In the genomic region with DNA sequence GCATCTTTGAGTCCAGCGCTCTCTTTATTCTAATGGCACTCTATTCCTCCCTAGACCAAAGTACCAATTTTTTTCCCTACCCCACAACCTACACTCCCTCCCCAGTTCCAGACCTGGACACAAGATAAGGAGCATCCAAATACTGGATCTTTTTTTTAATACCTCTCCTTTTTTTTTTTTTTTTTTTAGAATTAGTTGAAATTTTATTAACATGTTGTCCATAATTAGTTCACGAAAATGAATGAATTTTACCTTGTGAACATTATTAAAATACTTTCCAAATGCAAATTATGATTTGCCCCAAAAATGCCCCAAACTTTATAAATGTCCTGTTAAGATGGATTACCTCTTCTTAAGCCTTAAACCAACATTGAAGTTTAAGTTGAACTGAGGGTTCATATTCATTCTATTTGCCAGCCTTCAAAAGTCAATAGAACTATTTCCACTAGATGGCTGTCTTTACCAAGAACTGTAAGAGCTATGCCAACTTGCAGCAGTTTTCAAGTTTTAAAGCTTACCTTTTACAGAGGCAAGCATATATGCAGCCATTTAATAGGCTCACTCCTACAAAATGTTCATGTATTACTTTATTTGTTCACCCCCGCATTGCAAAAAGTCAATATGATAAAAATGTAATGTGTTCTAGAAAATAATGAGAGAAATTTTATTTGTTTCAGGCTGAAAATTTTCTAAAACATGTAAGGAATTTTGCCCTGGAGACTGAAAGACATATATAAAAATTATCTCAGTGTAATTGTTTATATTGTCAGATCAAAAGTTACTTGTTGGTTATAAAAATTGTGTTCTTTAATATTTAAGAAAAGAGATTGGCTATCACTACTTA, we compare ENCODE assay signal across 1 cellular context.
TF ChIP-seq lines count a peak whose summit lies in the region.

No MANE protein-coding gene starts in this region.

TF ChIP-seq in K562, 482 proteins besides CTCF, POLR2A, EP300 and RAD21 (continued from another document):
- TF ChIP-seq, protein P1, sequence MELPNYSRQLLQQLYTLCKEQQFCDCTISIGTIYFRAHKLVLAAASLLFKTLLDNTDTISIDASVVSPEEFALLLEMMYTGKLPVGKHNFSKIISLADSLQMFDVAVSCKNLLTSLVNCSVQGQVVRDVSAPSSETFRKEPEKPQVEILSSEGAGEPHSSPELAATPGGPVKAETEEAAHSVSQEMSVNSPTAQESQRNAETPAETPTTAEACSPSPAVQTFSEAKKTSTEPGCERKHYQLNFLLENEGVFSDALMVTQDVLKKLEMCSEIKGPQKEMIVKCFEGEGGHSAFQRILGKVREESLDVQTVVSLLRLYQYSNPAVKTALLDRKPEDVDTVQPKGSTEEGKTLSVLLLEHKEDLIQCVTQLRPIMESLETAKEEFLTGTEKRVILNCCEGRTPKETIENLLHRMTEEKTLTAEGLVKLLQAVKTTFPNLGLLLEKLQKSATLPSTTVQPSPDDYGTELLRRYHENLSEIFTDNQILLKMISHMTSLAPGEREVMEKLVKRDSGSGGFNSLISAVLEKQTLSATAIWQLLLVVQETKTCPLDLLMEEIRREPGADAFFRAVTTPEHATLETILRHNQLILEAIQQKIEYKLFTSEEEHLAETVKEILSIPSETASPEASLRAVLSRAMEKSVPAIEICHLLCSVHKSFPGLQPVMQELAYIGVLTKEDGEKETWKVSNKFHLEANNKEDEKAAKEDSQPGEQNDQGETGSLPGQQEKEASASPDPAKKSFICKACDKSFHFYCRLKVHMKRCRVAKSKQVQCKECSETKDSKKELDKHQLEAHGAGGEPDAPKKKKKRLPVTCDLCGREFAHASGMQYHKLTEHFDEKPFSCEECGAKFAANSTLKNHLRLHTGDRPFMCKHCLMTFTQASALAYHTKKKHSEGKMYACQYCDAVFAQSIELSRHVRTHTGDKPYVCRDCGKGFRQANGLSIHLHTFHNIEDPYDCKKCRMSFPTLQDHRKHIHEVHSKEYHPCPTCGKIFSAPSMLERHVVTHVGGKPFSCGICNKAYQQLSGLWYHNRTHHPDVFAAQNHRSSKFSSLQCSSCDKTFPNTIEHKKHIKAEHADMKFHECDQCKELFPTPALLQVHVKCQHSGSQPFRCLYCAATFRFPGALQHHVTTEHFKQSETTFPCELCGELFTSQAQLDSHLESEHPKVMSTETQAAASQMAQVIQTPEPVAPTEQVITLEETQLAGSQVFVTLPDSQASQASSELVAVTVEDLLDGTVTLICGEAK (IDR thresholded peaks at IDR 0.05) = peak; percentile 54
- TF ChIP-seq, protein P1 (CRISPR knock-in tag; IDR thresholded peaks at IDR 0.05) = no peak
- TF ChIP-seq SMC3 (conservative IDR thresholded peaks at IDR 0.05; ENCODE audit: insufficient read depth, low read depth, low read length) = peak; percentile 51
- peak in 1 of 2 experiments; percentile 28; a peak in 1 of 4 replicates for TF ChIP-seq FOXA3 (CRISPR knock-in tag; conservative IDR thresholded peaks at IDR 0.05 in 1 of 2, IDR thresholded peaks at IDR 0.05 in 1 of 2)
- TF ChIP-seq PCBP2 (IDR thresholded peaks at IDR 0.05; ENCODE audit: low read depth, low read length, poor library complexity, severe bottlenecking) = no peak
- TF ChIP-seq SRSF1 (IDR thresholded peaks at IDR 0.05; ENCODE audit: low read depth, low read length) = no peak
